28 cellular contexts compared by ENCODE assay signal in the genomic region with DNA sequence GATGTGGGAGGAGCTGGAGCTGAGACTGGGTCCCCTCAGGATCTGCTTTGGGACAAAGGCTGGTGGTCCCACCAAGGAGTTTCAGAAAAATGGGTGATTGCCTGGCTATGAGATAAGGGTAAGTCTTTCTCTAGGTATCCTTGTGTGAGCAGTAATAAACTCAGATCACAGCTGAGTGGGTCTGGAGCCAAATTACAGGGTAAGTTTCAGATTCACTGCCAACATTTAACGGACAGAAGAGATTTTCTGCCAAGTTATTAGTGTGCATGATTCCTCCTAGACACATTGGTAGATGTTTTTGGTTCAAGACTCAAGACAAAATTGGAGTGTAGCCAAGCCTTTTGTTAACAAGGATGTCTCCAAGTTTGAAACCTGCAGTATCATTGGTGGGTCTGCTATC. TPM values are rescaled to one million over a fixed set of nuclear protein-coding genes. Genes with fewer than 3 reads are reported as not detected.
"Had no signal": no experiment of that assay in that cellular context is flagged by ENCODE, and none has a peak within 500 bp of the region (broad histone marks: within the 10 kb centered on the region; RNA-seq: fewer than 3 reads in every experiment).

No MANE protein-coding gene starts in this region.

- FAIRE-seq: astrocyte, TTC549 had no signal

- H3K27ac ChIP-seq: adrenal gland, body of pancreas, breast epithelium, Peyer's patch, SJSA1 had no signal

- H3K27me3 ChIP-seq: adrenal gland, body of pancreas, breast epithelium, Peyer's patch, SJSA1 had no signal

- ATAC-seq: activated CD8-positive, alpha-beta T cell treated with anti-CD3 and anti-CD28 coated beads, Interleukin-2, amount 10 ng/mL, durations not matched to agents 7 days and 5 days; body of pancreas; PC-3 had no signal

- H3K9me3 ChIP-seq: adrenal gland, body of pancreas, Peyer's patch, SJSA1, SK-N-SH had no signal

- H3K36me3 ChIP-seq: adrenal gland, breast epithelium, Peyer's patch, SJSA1 had no signal

- H3K4me1 ChIP-seq: adrenal gland, body of pancreas, breast epithelium, Peyer's patch, SJSA1 had no signal

- DNase-seq: activated CD4-positive, alpha-beta T cell treated with anti-CD3 and anti-CD28 coated beads, Interleukin-2, amount 10 ng/mL, durations not matched to agents 24 days and 14 days; activated CD4-positive, alpha-beta T cell treated with anti-CD3 and anti-CD28 coated beads, Interleukin-2, amount 50 U/mL, for 48 hours; activated CD8-positive, alpha-beta T cell treated with anti-CD3 and anti-CD28 coated beads, Interleukin-2, amount 10 ng/mL, durations not matched to agents 7 days and 5 days; activated gamma-delta T cell; activated naive CD4-positive, alpha-beta T cell treated with Interleukin-2 at 50 U/mL for 16 hours; activated T-cell treated with anti-CD3 and anti-CD28 coated beads, Interleukin-2, amount 50 U/mL, for 24 hours; adrenal gland; body of pancreas; caudate nucleus; cerebellar nuclear complex; NCI-H1436 treated with DMSO at 0.1 percent for 48 hours; NCI-H1694 treated with DMSO at 0.1 percent for 48 hours; NCI-H2029; NCI-H345; NCI-H524 treated with DMSO at 0.1 percent for 48 hours; NCI-H748 treated with DMSO at 0.1 percent for 48 hours; PC-3; Peyer's patch; RPMI8226; SHP77 treated with DMSO at 0.1 percent for 48 hours; SK-N-SH had no signal

- H3K4me3 ChIP-seq: adrenal gland, body of pancreas, breast epithelium, Peyer's patch, SJSA1 had no signal

RNA-seq across cellular contexts. Expression of a gene that starts 7.5 kb away (rescaled TPM):
- total RNA-seq: activated CD4-positive, alpha-beta T cell treated with anti-CD3 and anti-CD28 coated beads, Interleukin-2, amount 10 ng/mL, durations not matched to agents 24 days and 14 days; activated CD8-positive, alpha-beta T cell treated with anti-CD3 and anti-CD28 coated beads, Interleukin-2, amount 10 ng/mL, durations not matched to agents 7 days and 5 days; activated T-helper 2 cell treated with anti-CD3 and anti-CD28 coated beads, Interferon-gamma antibody, Interleukin-2, Interleukin-4, amounts not matched to agents 10 μg/mL and 5 μg/mL and 100 μg/mL, durations not matched to agents 14 hours and 24 hours and 36 hours; adrenal gland; astrocyte; breast epithelium; M059J; NCI-H460; PC-3; Peyer's patch; SJSA1 had no signal

RNA-seq across cellular contexts. Expression of a gene that starts 29.8 kb away (rescaled TPM):
- total RNA-seq: activated CD4-positive, alpha-beta T cell treated with anti-CD3 and anti-CD28 coated beads, Interleukin-2, amount 10 ng/mL, durations not matched to agents 24 days and 14 days; activated CD8-positive, alpha-beta T cell treated with anti-CD3 and anti-CD28 coated beads, Interleukin-2, amount 10 ng/mL, durations not matched to agents 7 days and 5 days; activated T-helper 2 cell treated with anti-CD3 and anti-CD28 coated beads, Interferon-gamma antibody, Interleukin-2, Interleukin-4, amounts not matched to agents 10 μg/mL and 5 μg/mL and 100 μg/mL, durations not matched to agents 14 hours and 24 hours and 36 hours; astrocyte; M059J; NCI-H460; PC-3; Peyer's patch; SJSA1 had no signal

RNA-seq across cellular contexts. Expression of a gene that starts 34.1 kb away (rescaled TPM):
- total RNA-seq: activated CD8-positive, alpha-beta T cell treated with anti-CD3 and anti-CD28 coated beads, Interleukin-2, amount 10 ng/mL, durations not matched to agents 7 days and 5 days; activated T-helper 2 cell treated with anti-CD3 and anti-CD28 coated beads, Interferon-gamma antibody, Interleukin-2, Interleukin-4, amounts not matched to agents 10 μg/mL and 5 μg/mL and 100 μg/mL, durations not matched to agents 14 hours and 24 hours and 36 hours; adrenal gland; astrocyte; M059J; NCI-H460; PC-3; SJSA1 had no signal
